ENCODE assay signal across 16 cellular contexts in the genomic region with DNA sequence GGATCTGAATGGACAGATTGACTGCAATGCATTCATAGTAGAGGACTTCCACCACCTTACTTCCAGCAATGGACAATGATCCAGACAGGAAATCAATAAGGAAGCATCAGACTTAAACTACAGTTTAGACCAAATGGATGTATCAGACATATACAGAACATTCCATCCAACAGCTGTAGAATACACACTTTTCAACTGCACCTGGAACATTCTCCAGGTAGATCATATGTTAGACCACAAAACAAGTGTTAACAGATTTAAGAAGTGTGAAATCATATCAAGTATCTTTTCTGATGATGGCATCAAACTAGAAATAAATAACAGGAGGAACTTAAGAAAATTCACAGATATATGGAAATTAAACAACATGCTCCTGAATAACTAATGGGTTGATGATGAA.
A peak's percentile ranks its signal among the peaks of the same experiment; 100 is the strongest.
DNase-seq lines count a peak whose midpoint lies in the region; ATAC-seq and TF ChIP-seq lines count a peak whose summit lies in the region.
"Had no signal": no experiment of that assay in that cellular context is flagged by ENCODE, and none has a peak within 500 bp of the region (broad histone marks: within the 10 kb centered on the region; RNA-seq: fewer than 3 reads in every experiment).

No MANE protein-coding gene starts in this region.

- peaks cover 88% of the 10 kb centered on the region for H3K36me3 Mint-ChIP-seq in stimulated activated effector memory CD8-positive, alpha-beta T cell treated with anti-CD3 and anti-CD28 coated beads, Interleukin-12 subunit alpha, Interleukin-12 subunit beta, amount 100 ng/mL, for 72 hours

- no peak for ATAC-seq in stimulated activated effector memory CD8-positive, alpha-beta T cell treated with anti-CD3 and anti-CD28 coated beads, Interleukin-12 subunit alpha, Interleukin-12 subunit beta, amount 100 ng/mL, for 72 hours
- ATAC-seq in HG03135 (IDR thresholded peaks at IDR 0.05; ENCODE audit: unreplicated experiment) = no peak

- CTCF ChIA-PET in mammary epithelial cell (lab: Charles Lee; ENCODE audit: low non-redundant PET) = no interaction called here

- no peaks in the 10 kb centered on the region for H3K36me3 ChIP-seq in mammary epithelial cell (ENCODE audit: insufficient read depth, low read length)
- H3K36me3 ChIP-seq in breast epithelium = no peaks in the 10 kb centered on the region

- H3K27ac ChIP-seq in mammary epithelial cell (ENCODE audit: insufficient read depth, low read depth, low read length) (no peak overlapping the region), breast epithelium (no peak overlapping the region)
- H3K27ac ChIP-seq: 22Rv1; A549; BLaER1 treated with 17β-estradiol and CSF1 and Interleukin-3, amounts not matched to agents 10 nM and 100 nM; C4-2B had no signal

- no peaks in the 10 kb centered on the region for H3K79me2 ChIP-seq in mammary epithelial cell (ENCODE audit: insufficient read depth, low read length)

- peaks cover 9% of the 10 kb centered on the region for H3K4me1 Mint-ChIP-seq in stimulated activated effector memory CD8-positive, alpha-beta T cell treated with anti-CD3 and anti-CD28 coated beads, Interleukin-12 subunit alpha, Interleukin-12 subunit beta, amount 100 ng/mL, for 72 hours

- no peak for TF ChIP-seq POLR2A in breast epithelium (IDR thresholded peaks at IDR 0.05)

- BruUV-seq in mammary epithelial cell (replicated peaks; lab: Mats Ljungman, UMichigan) = no TSS peak

- no peaks in the 10 kb centered on the region for H4K20me1 ChIP-seq in mammary epithelial cell (ENCODE audit: insufficient read depth, low read length)

- no peak overlapping the region for H3K4me2 ChIP-seq in mammary epithelial cell (ENCODE audit: insufficient read depth, low read depth, low read length)
- H3K4me2 ChIP-seq: A549; BLaER1 treated with 17β-estradiol and CSF1 and Interleukin-3, amounts not matched to agents 10 nM and 100 nM had no signal

- in situ Hi-C loops in mammary epithelial cell (cut with MboI; ENCODE audit: low sequenced_read_pairs in 2 of 2) = no loop called here

- peaks cover 13% of the 10 kb centered on the region for H3K9me3 Mint-ChIP-seq in stimulated activated effector memory CD8-positive, alpha-beta T cell treated with anti-CD3 and anti-CD28 coated beads, Interleukin-12 subunit alpha, Interleukin-12 subunit beta, amount 100 ng/mL, for 72 hours

- no peaks in the 10 kb centered on the region for H3K27me3 ChIP-seq in mammary epithelial cell (ENCODE audit: insufficient read depth, low read length)
- no peaks in the 10 kb centered on the region for H3K27me3 ChIP-seq in breast epithelium
- H3K27me3 ChIP-seq: BLaER1 treated with 17β-estradiol and CSF1 and Interleukin-3, amounts not matched to agents 10 nM and 100 nM had no signal

- H3K4me1 ChIP-seq in mammary epithelial cell (ENCODE audit: insufficient read depth, low read length) (no peaks in the 10 kb centered on the region), breast epithelium (no peaks in the 10 kb centered on the region)
- H3K4me1 ChIP-seq: Caco-2 had no signal

- H3K9ac ChIP-seq in mammary epithelial cell (ENCODE audit: insufficient read depth, low read length) = no peak overlapping the region
- H3K9ac ChIP-seq: BLaER1 treated with 17β-estradiol and CSF1 and Interleukin-3, amounts not matched to agents 10 nM and 100 nM had no signal

- dilution Hi-C loops in mammary epithelial cell (cut with HindIII; ENCODE audit: low sequenced_read_pairs) = loop anchor here (10.0 kb wide), 1 partner anchor 182 kb away; no protein-coding TSS in a partner anchor

- intact Hi-C loops in mammary epithelial cell (cut with micrococcal nuclease) (no loop called here), breast epithelium (cut with DNase I; ENCODE audit: low total_unique reads) (no loop called here)

- DNase-seq in mammary epithelial cell = peak; percentile 43
- DNase-seq in breast epithelium (ENCODE audit: low spot score in 2 of 2) = no peak
- DNase-seq in epithelial cell of esophagus (ENCODE audit: low read depth) = peak; percentile 59
- DNase-seq in stimulated activated effector memory CD8-positive, alpha-beta T cell treated with anti-CD3 and anti-CD28 coated beads, Interleukin-12 subunit alpha, Interleukin-12 subunit beta, amount 100 ng/mL, for 72 hours (ENCODE audit: low spot score in 2 of 2) = no peak
- no peak for DNase-seq in mesenteric fat pad (ENCODE audit: low spot score)
- DNase-seq: CD4-positive, alpha-beta T cell; DMS79 treated with DMSO at 0.1 percent for 48 hours; GF-D8 had no signal

- H3K27ac Mint-ChIP-seq in stimulated activated effector memory CD8-positive, alpha-beta T cell treated with anti-CD3 and anti-CD28 coated beads, Interleukin-12 subunit alpha, Interleukin-12 subunit beta, amount 100 ng/mL, for 72 hours = peak overlapping the region; percentile 26
- H3K27ac Mint-ChIP-seq: B cell; CD4-positive, alpha-beta T cell; CD8-positive, alpha-beta T cell had no signal

- H3K9me3 ChIP-seq in mammary epithelial cell (replicated peaks; ENCODE audit: insufficient read depth, low read length) (no peaks in the 10 kb centered on the region), breast epithelium (peaks cover 0 to 11% of the 10 kb centered on the region in 2 donors)

- TF ChIP-seq CTCF in mammary epithelial cell (conservative IDR thresholded peaks at IDR 0.05 in 1 of 2, IDR thresholded peaks at IDR 0.05 in 1 of 2; ENCODE audit: extremely low read depth in 1 of 2, insufficient read depth in 1 of 2, low read depth in 1 of 2, low read length in 2 of 2) (no peak), breast epithelium (IDR thresholded peaks at IDR 0.05) (no peak), epithelial cell of esophagus (IDR thresholded peaks at IDR 0.05; ENCODE audit: insufficient read depth, low read depth, low read length, missing control alignments) (no peak)

- no peak overlapping the region for H2AFZ ChIP-seq in mammary epithelial cell (ENCODE audit: low read depth, low read length)

- no peak overlapping the region for H3K4me3 Mint-ChIP-seq in stimulated activated effector memory CD8-positive, alpha-beta T cell treated with anti-CD3 and anti-CD28 coated beads, Interleukin-12 subunit alpha, Interleukin-12 subunit beta, amount 100 ng/mL, for 72 hours
- H3K4me3 Mint-ChIP-seq: B cell; CD4-positive, alpha-beta T cell; CD8-positive, alpha-beta T cell had no signal

- H3K4me3 ChIP-seq in mammary epithelial cell (replicated peaks in 1 of 3; ENCODE audit: insufficient read depth in 1 of 3, low read depth in 2 of 3, low read length in 3 of 3) (no peak overlapping the region), breast epithelium (no peak overlapping the region), epithelial cell of esophagus (ENCODE audit: low read length) (no peak overlapping the region)
- H3K4me3 ChIP-seq: A549; BLaER1 treated with 17β-estradiol and CSF1 and Interleukin-3, amounts not matched to agents 10 nM and 100 nM had no signal

Comparison
In these comparisons a context has a peak if more than half of its experiments do, and no peak if none do; other contexts are left out.
1. DNase-seq: peak in mammary epithelial cell (single experiment) and epithelial cell of esophagus (single experiment); none in breast epithelium (0 of 2), stimulated activated effector memory CD8-positive, alpha-beta T cell treated with anti-CD3 and anti-CD28 coated beads, Interleukin-12 subunit alpha, Interleukin-12 subunit beta, amount 100 ng/mL, for 72 hours (0 of 2) and mesenteric fat pad (single experiment).